Comparison of ENCODE assay signal across 14 cellular contexts in the genomic region with DNA sequence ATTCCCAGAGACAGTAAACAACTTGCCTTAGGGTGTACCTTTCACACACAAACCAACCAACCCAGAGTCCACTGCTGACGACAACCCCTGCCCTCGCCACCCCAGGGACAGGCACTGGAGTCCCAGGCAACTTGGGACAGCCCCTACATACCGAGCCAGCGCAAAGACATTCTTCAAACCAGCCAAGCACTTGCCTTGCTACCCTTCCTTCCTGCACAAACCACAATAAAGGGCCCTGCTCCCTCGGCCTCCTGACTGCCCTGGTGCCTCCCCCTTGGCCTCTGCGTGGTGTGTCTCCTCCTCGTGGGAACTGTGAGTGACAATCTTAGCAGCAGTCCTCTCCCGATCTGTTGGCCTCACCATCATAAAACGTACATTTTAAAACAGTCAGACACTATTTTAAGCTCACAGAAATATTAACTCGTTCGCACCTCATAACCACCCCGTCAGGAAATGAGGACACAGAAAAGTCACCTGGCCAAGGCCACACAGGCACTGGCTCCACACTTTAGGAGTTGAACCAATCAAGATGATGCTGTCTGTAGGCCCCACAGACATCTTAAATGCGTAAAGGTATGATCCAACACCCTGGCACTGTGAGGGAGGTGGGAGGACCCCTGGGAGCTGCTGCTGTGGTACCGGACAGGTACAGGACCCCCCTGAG.
A peak's percentile ranks its signal among the peaks of the same experiment; 100 is the strongest.
DNase-seq lines count a peak whose midpoint lies in the region; ATAC-seq and TF ChIP-seq lines count a peak whose summit lies in the region.
"Had no signal": no experiment of that assay in that cellular context is flagged by ENCODE, and none has a peak within 500 bp of the region (broad histone marks: within the 10 kb centered on the region; RNA-seq: fewer than 3 reads in every experiment).

No MANE protein-coding gene starts in this region.

- no peak overlapping the region for H3K4me3 ChIP-seq in esophagus muscularis mucosa
- H3K4me3 ChIP-seq: right lobe of liver had no signal

- TF ChIP-seq EP300 in esophagus muscularis mucosa (IDR thresholded peaks at IDR 0.05) = no peak

- peaks cover 61 to 100% (median 96%) of the 10 kb centered on the region in 4 donors for H3K4me1 ChIP-seq in esophagus muscularis mucosa

- peaks cover 7 to 11% of the 10 kb centered on the region in 2 donors for H3K4me1 Mint-ChIP-seq in stimulated activated naive B cell treated with anti-CD40 and anti-IgM and Interleukin-4, amounts not matched to agents 10 μg/mL and 1 μg/mL and 100 μg/mL, for 72 hours
- H3K4me1 Mint-ChIP-seq: activated B cell treated with CpG ODN at 0.5 μM for 24 hours, neural crest cell had no signal

- H3K36me3 ChIP-seq in esophagus muscularis mucosa = no peaks in the 10 kb centered on the region
- H3K36me3 ChIP-seq: right lobe of liver had no signal

- TF ChIP-seq CTCF in esophagus muscularis mucosa (IDR thresholded peaks at IDR 0.05) = no peak

- no peak for TF ChIP-seq POLR2A in esophagus muscularis mucosa (IDR thresholded peaks at IDR 0.05; ENCODE audit: low read depth)

- H3K27ac Mint-ChIP-seq in stimulated activated naive B cell treated with anti-CD40 and anti-IgM and Interleukin-4, amounts not matched to agents 10 μg/mL and 1 μg/mL and 100 μg/mL, for 72 hours = no peak overlapping the region
- H3K27ac Mint-ChIP-seq: activated B cell treated with CpG ODN at 0.5 μM for 24 hours; activated T-cell treated with anti-CD3 and anti-CD28 coated beads, Interleukin-2, amount 50 U/mL, for 24 hours had no signal

- H3K36me3 Mint-ChIP-seq in stimulated activated naive B cell treated with anti-CD40 and anti-IgM and Interleukin-4, amounts not matched to agents 10 μg/mL and 1 μg/mL and 100 μg/mL, for 72 hours = no peaks in the 10 kb centered on the region

- no peaks in the 10 kb centered on the region for H3K9me3 ChIP-seq in esophagus muscularis mucosa
- H3K9me3 ChIP-seq: right lobe of liver had no signal

- ATAC-seq in GM18867 (IDR thresholded peaks at IDR 0.05; ENCODE audit: unreplicated experiment) (peak; percentile 42), HG03432 (IDR thresholded peaks at IDR 0.05; ENCODE audit: unreplicated experiment) (peak; percentile 75), GM21717 (IDR thresholded peaks at IDR 0.05; ENCODE audit: unreplicated experiment) (no peak)
- peak; percentile 81 to 91 for ATAC-seq in stimulated activated naive B cell treated with anti-CD40 and anti-IgM and Interleukin-4, amounts not matched to agents 10 μg/mL and 1 μg/mL and 100 μg/mL, for 72 hours (replicated peaks)
- ATAC-seq: PC-3, right lobe of liver had no signal

- peak overlapping the region; percentile 77 to 88 (median 83) for H3K27ac ChIP-seq in esophagus muscularis mucosa (replicated peaks in 1 of 4)
- H3K27ac ChIP-seq: right lobe of liver had no signal

- H3K27me3 Mint-ChIP-seq in stimulated activated naive B cell treated with anti-CD40 and anti-IgM and Interleukin-4, amounts not matched to agents 10 μg/mL and 1 μg/mL and 100 μg/mL, for 72 hours = no peaks in the 10 kb centered on the region
- H3K27me3 Mint-ChIP-seq: activated B cell treated with CpG ODN at 0.5 μM for 24 hours; activated T-cell treated with anti-CD3 and anti-CD28 coated beads, Interleukin-2, amount 50 U/mL, for 24 hours had no signal

- intact Hi-C loops in esophagus muscularis mucosa (cut with DNase I) = no loop called here

- H3K9me3 Mint-ChIP-seq in stimulated activated naive B cell treated with anti-CD40 and anti-IgM and Interleukin-4, amounts not matched to agents 10 μg/mL and 1 μg/mL and 100 μg/mL, for 72 hours = no peaks in the 10 kb centered on the region
- H3K9me3 Mint-ChIP-seq: activated B cell treated with CpG ODN at 0.5 μM for 24 hours; activated T-cell treated with anti-CD3 and anti-CD28 coated beads, Interleukin-2, amount 50 U/mL, for 24 hours; neural crest cell had no signal

- no peaks in the 10 kb centered on the region for H3K27me3 ChIP-seq in esophagus muscularis mucosa
- H3K27me3 ChIP-seq: right lobe of liver had no signal

- 43% methylated on average over 9 of the region's 14 CpGs for WGBS in esophagus muscularis mucosa

- H3K4me3 Mint-ChIP-seq in stimulated activated naive B cell treated with anti-CD40 and anti-IgM and Interleukin-4, amounts not matched to agents 10 μg/mL and 1 μg/mL and 100 μg/mL, for 72 hours = no peak overlapping the region
- H3K4me3 Mint-ChIP-seq: activated B cell treated with CpG ODN at 0.5 μM for 24 hours; activated T-cell treated with anti-CD3 and anti-CD28 coated beads, Interleukin-2, amount 50 U/mL, for 24 hours; neural crest cell had no signal

- DNase-seq in esophagus muscularis mucosa (ENCODE audit: extremely low spot score) = no peak
- peak; percentile 26 for DNase-seq in stimulated activated naive B cell treated with anti-CD40 and anti-IgM and Interleukin-4, amounts not matched to agents 10 μg/mL and 1 μg/mL and 100 μg/mL, for 72 hours
- no peak for DNase-seq in NAMALWA (ENCODE audit: low spot score)
- DNase-seq in SIG-M5 (lab: John Stamatoyannopoulos, UW) = no peak
- no peak for DNase-seq in NCI-H187 treated with DMSO at 0.1 percent for 48 hours (lab: John Stamatoyannopoulos, UW)
- DNase-seq: activated B cell treated with CpG ODN at 0.5 μM for 24 hours; activated T-cell treated with anti-CD3 and anti-CD28 coated beads, Interleukin-2, amount 50 U/mL, for 24 hours; NCI-H1048; PC-3 had no signal
